11 cellular contexts compared by ENCODE assay signal in the genomic region with DNA sequence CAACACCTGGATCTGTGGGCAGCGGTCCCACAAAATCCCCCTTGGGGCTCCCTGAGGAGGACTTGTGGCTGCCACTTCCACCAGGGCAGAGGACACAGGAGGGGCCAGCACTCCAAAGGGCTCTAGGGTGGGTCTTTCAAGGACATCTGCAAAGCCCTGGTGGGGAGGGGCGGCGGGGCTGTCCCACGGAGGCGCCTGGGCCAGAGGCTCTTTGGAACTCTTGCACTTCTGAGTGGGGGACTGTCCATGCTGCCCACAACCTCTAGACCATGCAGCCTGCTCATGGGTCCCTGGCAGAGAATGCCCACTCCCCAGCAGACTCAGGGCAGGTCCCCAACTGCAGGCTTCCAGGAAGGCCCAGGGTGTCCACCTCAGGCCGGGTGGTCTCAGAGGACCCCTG. TPM values are rescaled to one million over a fixed set of nuclear protein-coding genes. Genes with fewer than 3 reads are reported as not detected.
"Had no signal": no experiment of that assay in that cellular context is flagged by ENCODE, and none has a peak within 500 bp of the region (broad histone marks: within the 10 kb centered on the region; RNA-seq: fewer than 3 reads in every experiment).

No MANE protein-coding gene starts in this region.

RNA-seq across cellular contexts. Expression of gene CRYBB3, which starts 21.3 kb away (rescaled TPM):
- total RNA-seq: chondrocyte, dermis microvascular lymphatic vessel endothelial cell, frontal cortex, omental fat pad, sigmoid colon, SJSA1, subcutaneous adipose tissue, vagina had no signal

RNA-seq across cellular contexts. Expression of gene CRYBB2, which starts 41.1 kb away (rescaled TPM):
- total RNA-seq: activated CD4-positive, alpha-beta T cell treated with anti-CD3 and anti-CD28 coated beads, Interleukin-2, amount 10 ng/mL, durations not matched to agents 24 days and 14 days; chondrocyte; dermis microvascular lymphatic vessel endothelial cell; frontal cortex; mucosa of gallbladder; omental fat pad; subcutaneous adipose tissue; T-helper 2 cell treated with Interferon-gamma antibody and Interleukin-4, amounts not matched to agents 100 ng/mL and 5 ng/mL, for 36 hours; vagina had no signal
